In the genomic region with DNA sequence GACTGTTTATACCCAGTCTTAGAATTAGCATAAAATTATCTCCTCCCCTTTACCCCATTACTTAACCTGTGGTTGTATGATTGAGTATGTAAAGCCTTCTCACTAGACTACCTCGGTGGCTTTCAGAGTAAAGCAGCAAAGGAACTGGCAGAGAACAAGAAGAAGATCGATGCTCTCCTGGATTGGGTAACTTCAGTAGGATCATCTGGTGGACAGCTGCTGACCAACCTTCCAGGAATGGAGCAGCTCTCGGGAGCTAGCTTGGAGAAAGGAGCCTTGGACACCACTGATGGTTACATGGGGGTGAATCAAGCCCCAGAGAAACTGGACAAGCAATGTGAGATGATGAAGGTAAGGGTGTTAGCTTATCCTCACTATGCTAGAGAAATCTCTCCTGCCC, we compare ENCODE assay signal across 1 cellular context.
TF ChIP-seq lines count a peak whose summit lies in the region.

No MANE protein-coding gene starts in this region.

TF ChIP-seq in IMR-90, 13 proteins besides CTCF, POLR2A, EP300 and RAD21:
- TF ChIP-seq CHD1 (IDR thresholded peaks at IDR 0.05; ENCODE audit: low read depth, low read length), result no peak
- TF ChIP-seq, protein P1, sequence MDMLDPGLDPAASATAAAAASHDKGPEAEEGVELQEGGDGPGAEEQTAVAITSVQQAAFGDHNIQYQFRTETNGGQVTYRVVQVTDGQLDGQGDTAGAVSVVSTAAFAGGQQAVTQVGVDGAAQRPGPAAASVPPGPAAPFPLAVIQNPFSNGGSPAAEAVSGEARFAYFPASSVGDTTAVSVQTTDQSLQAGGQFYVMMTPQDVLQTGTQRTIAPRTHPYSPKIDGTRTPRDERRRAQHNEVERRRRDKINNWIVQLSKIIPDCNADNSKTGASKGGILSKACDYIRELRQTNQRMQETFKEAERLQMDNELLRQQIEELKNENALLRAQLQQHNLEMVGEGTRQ (IDR thresholded peaks at IDR 0.05; ENCODE audit: low read depth, low read length), result no peak
- no peak for TF ChIP-seq RFX5 (IDR thresholded peaks at IDR 0.05; ENCODE audit: low read depth, low read length)
- no peak for TF ChIP-seq MAFK (IDR thresholded peaks at IDR 0.05; ENCODE audit: low read depth, low read length)
- no peak for TF ChIP-seq NFE2L2 (IDR thresholded peaks at IDR 0.05; ENCODE audit: low read depth, low read length)
TF ChIP-seq in IMR-90: peak in this region for 0.
